ENCODE assay signal across 12 cellular contexts in genomic region chr17:60652484-60653247, GRCh38. TPM values are rescaled to one million over a fixed set of nuclear protein-coding genes. Genes with fewer than 3 reads are reported as not detected.
A peak's percentile ranks its signal among the peaks of the same experiment; 100 is the strongest.
DNase-seq lines count a peak whose midpoint lies in the region; ATAC-seq and TF ChIP-seq lines count a peak whose summit lies in the region.
"Had no signal": no experiment of that assay in that cellular context is flagged by ENCODE, and none has a peak within 500 bp of the region (broad histone marks: within the 10 kb centered on the region; RNA-seq: fewer than 3 reads in every experiment).

No MANE protein-coding gene starts in this region.

- POLR2A ChIA-PET in Caco-2 (lab: Charles Lee): no interaction called here
- POLR2A ChIA-PET in naive thymus-derived CD8-positive, alpha-beta T cell (lab: Charles Lee): no interaction called here

- no peaks in the 10 kb centered on the region for H3K27me3 Mint-ChIP-seq in Caco-2 (ENCODE audit: insufficient read depth, unreplicated experiment)
- no peaks in the 10 kb centered on the region for H3K27me3 Mint-ChIP-seq in naive thymus-derived CD8-positive, alpha-beta T cell

- DNase-seq in fibroblast of villous mesenchyme (ENCODE audit: low read depth): peak; percentile 56
- DNase-seq in NCI-H187 (lab: John Stamatoyannopoulos, UW): no peak
- no peak for DNase-seq in Caco-2
- DNase-seq in naive thymus-derived CD8-positive, alpha-beta T cell: no peak
- DNase-seq in stimulated activated CD4-positive, alpha-beta T cell treated with anti-CD3 and anti-CD28 coated beads, Interleukin-4, amount 100 ng/mL, for 4 hours: no peak
- DNase-seq: effector CD4-positive, alpha-beta T cell; islet precursor cell; right cardiac atrium had no signal

- no peak overlapping the region for H3K4me3 Mint-ChIP-seq in Caco-2 (ENCODE audit: unreplicated experiment)
- no peak overlapping the region for H3K4me3 Mint-ChIP-seq in naive thymus-derived CD8-positive, alpha-beta T cell

- no peak overlapping the region for H3K4me3 ChIP-seq in fibroblast of villous mesenchyme (ENCODE audit: low read depth, low read length)
- no peak overlapping the region for H3K4me3 ChIP-seq in Caco-2 (ENCODE audit: low read depth, low read length)

- no peaks in the 10 kb centered on the region for H3K9me3 Mint-ChIP-seq in Caco-2 (ENCODE audit: unreplicated experiment)
- no peaks in the 10 kb centered on the region for H3K9me3 Mint-ChIP-seq in naive thymus-derived CD8-positive, alpha-beta T cell

- ATAC-seq in GM18867 (IDR thresholded peaks at IDR 0.05; ENCODE audit: unreplicated experiment) (peak; percentile 93), GM21717 (IDR thresholded peaks at IDR 0.05; ENCODE audit: unreplicated experiment) (peak; percentile 95), HG03439 (IDR thresholded peaks at IDR 0.05; ENCODE audit: unreplicated experiment) (peak; percentile 84)
- ATAC-seq in naive thymus-derived CD8-positive, alpha-beta T cell: no peak
- ATAC-seq: right cardiac atrium, Right ventricle myocardium inferior had no signal

- no peaks in the 10 kb centered on the region for H3K4me1 ChIP-seq in Caco-2

- CTCF ChIA-PET in Caco-2 (lab: Charles Lee): no interaction called here

- no peak overlapping the region for H3K27ac Mint-ChIP-seq in Caco-2 (ENCODE audit: unreplicated experiment)
- peak overlapping the region in 3 of 10 donors; percentile 66 to 76 (median 75) for H3K27ac Mint-ChIP-seq in naive thymus-derived CD8-positive, alpha-beta T cell

- no peaks in the 10 kb centered on the region for H3K4me1 Mint-ChIP-seq in Caco-2 (ENCODE audit: low read depth, unreplicated experiment)
- H3K4me1 Mint-ChIP-seq in naive thymus-derived CD8-positive, alpha-beta T cell: peaks cover 10 to 26% (median 22%) of the 10 kb centered on the region in 4 donors

- TF ChIP-seq CTCF in fibroblast of villous mesenchyme (IDR thresholded peaks at IDR 0.05; ENCODE audit: insufficient read depth, low read depth, low read length) (no peak), Caco-2 (IDR thresholded peaks at IDR 0.05; ENCODE audit: insufficient read depth in 1 of 2, low read depth in 1 of 2, low read length in 1 of 2, severe bottlenecking in 1 of 2, unreplicated experiment in 1 of 2) (no peak)

- H3K27me3 ChIP-seq in Caco-2 (replicated peaks; ENCODE audit: control insufficient read depth, insufficient read depth, low read length): no peaks in the 10 kb centered on the region

- no peaks in the 10 kb centered on the region for H3K36me3 ChIP-seq in Caco-2 (ENCODE audit: control insufficient read depth, insufficient read depth, low read length)

- peaks cover 36% of the 10 kb centered on the region for H3K36me3 Mint-ChIP-seq in Caco-2 (ENCODE audit: insufficient read depth, unreplicated experiment)
- peaks cover 8 to 69% (median 17%) of the 10 kb centered on the region in 3 donors for H3K36me3 Mint-ChIP-seq in naive thymus-derived CD8-positive, alpha-beta T cell

- intact Hi-C loops in Caco-2 (cut with micrococcal nuclease; ENCODE audit: unreplicated experiment): no loop called here

- no peaks in the 10 kb centered on the region for H3K9me3 ChIP-seq in Caco-2

- no TSS peak for BruUV-seq in Caco-2 (replicated peaks; lab: Mats Ljungman, UMichigan)

RNA-seq across cellular contexts. Expression of gene BCAS3, which starts 25.0 kb away (rescaled TPM):
- 21.3 and 23.7 TPM in 2 replicates for total RNA-seq in fibroblast of villous mesenchyme
- 35.6 and 44.1 TPM in 2 replicates for total RNA-seq in Caco-2 (2022)
- total RNA-seq in naive thymus-derived CD8-positive, alpha-beta T cell: 10 to 100 TPM; 35.5 to 41.4 TPM
- 10 to 100 TPM; 25.7 to 32.8 (median 26.6) TPM for polyA plus RNA-seq in naive thymus-derived CD8-positive, alpha-beta T cell

RNA-seq across cellular contexts. Expression of gene PPM1D, which starts 52.7 kb away (rescaled TPM):
- total RNA-seq in fibroblast of villous mesenchyme: 10.3 and 15.5 TPM in 2 replicates
- 17.9 and 18.7 TPM in 2 replicates for total RNA-seq in Caco-2 (2022)
- 10 to 100 TPM; 18.3 to 18.6 TPM for total RNA-seq in naive thymus-derived CD8-positive, alpha-beta T cell
- 10 to 100 TPM in 1 of 3 donors, 1 to 10 TPM in 2; 5.8 to 10.9 (median 6.0) TPM for polyA plus RNA-seq in naive thymus-derived CD8-positive, alpha-beta T cell

Comparison
In these comparisons a context has a peak if more than half of its experiments do, and no peak if none do; other contexts are left out.
1. ATAC-seq: peak in GM18867 (single experiment), GM21717 (single experiment) and HG03439 (single experiment); none in naive thymus-derived CD8-positive, alpha-beta T cell (0 of 2).